In the genomic region with DNA sequence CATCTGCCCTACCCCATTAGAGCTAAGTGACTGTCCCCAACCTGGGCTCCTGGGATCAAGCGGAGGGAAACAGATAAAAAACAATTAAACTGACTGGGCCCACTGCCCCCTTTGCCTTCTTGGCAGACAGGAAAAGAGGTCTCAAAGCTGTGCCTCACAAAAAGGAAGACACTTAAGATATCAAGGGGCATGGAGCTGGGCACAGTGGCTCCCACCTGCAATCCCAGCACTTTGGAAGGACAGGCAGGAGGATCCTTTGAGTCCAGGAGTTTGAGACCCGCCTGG, we compare ENCODE assay signal across 13 cellular contexts.
A peak's percentile ranks its signal among the peaks of the same experiment; 100 is the strongest.
DNase-seq lines count a peak whose midpoint lies in the region; ATAC-seq and TF ChIP-seq lines count a peak whose summit lies in the region.
"Had no signal": no experiment of that assay in that cellular context is flagged by ENCODE, and none has a peak within 500 bp of the region (broad histone marks: within the 10 kb centered on the region; RNA-seq: fewer than 3 reads in every experiment).

No MANE protein-coding gene starts in this region.

- H4K20me1 ChIP-seq in BLaER1 treated with 17β-estradiol and CSF1 and Interleukin-3, amounts not matched to agents 10 nM and 100 nM, result no peaks in the 10 kb centered on the region

- H3K4me3 ChIP-seq in BLaER1 treated with 17β-estradiol and CSF1 and Interleukin-3, amounts not matched to agents 10 nM and 100 nM, result no peak overlapping the region
- H3K4me3 ChIP-seq in HUES6 (ENCODE audit: low read depth, low read length) (no peak overlapping the region), neutrophil (ENCODE audit: low read depth in 1 of 2, low read length in 1 of 2) (peak overlapping the region in 1 of 2 experiments; percentile 39), WERI-Rb-1 (ENCODE audit: low read depth, low read length) (no peak overlapping the region)
- H3K4me3 ChIP-seq: colonic mucosa had no signal

- TF ChIP-seq CTCF in neutrophil (IDR thresholded peaks at IDR 0.05), result no peak
- TF ChIP-seq CTCF in WERI-Rb-1 (IDR thresholded peaks at IDR 0.05; ENCODE audit: low read depth, low read length), result no peak

- peak overlapping the region in 10 of 11 experiments; percentile 19 to 90 (median 81); a peak in 17 of 22 replicates for H3K27ac ChIP-seq in BLaER1 treated with 17β-estradiol and CSF1 and Interleukin-3, amounts not matched to agents 10 nM and 100 nM
- H3K27ac ChIP-seq in HUES6 (ENCODE audit: low read depth, low read length), result 0 out of 2 replicates have a peak overlapping the region, but pooled peaks have one; percentile 32
- peak overlapping the region; percentile 99 for H3K27ac ChIP-seq in neutrophil
- no peak overlapping the region for H3K27ac ChIP-seq in WERI-Rb-1

- ATAC-seq in central memory CD8-positive, alpha-beta T cell (replicated peaks; ENCODE audit: extremely low read depth, poor library complexity, severe bottlenecking), result no peak
- no peak for ATAC-seq in GM18517 (IDR thresholded peaks at IDR 0.05; ENCODE audit: unreplicated experiment)

- H3K9me3 Mint-ChIP-seq in central memory CD8-positive, alpha-beta T cell, result no peaks in the 10 kb centered on the region
- H3K9me3 Mint-ChIP-seq in activated T-helper 2 cell treated with anti-CD3 and anti-CD28 coated beads, Interferon-gamma antibody, Interleukin-2, Interleukin-4, amounts not matched to agents 10 μg/mL and 5 μg/mL and 100 μg/mL, durations not matched to agents 14 hours and 24 hours and 36 hours, result no peaks in the 10 kb centered on the region
- H3K9me3 Mint-ChIP-seq: activated naive CD4-positive, alpha-beta T cell treated with anti-CD3 and anti-CD28 coated beads, Interleukin-2, amount 10 ng/mL, durations not matched to agents 7 days and 5 days; activated T-cell treated with anti-CD3 and anti-CD28 coated beads, Interleukin-2, amount 50 U/mL, for 72 hours; HFFc6; stimulated activated naive B cell treated with anti-CD40 and anti-IgM and Interleukin-4, amounts not matched to agents 10 μg/mL and 1 μg/mL and 100 μg/mL, for 72 hours had no signal

- no peak overlapping the region for H3K4me3 Mint-ChIP-seq in central memory CD8-positive, alpha-beta T cell
- H3K4me3 Mint-ChIP-seq in activated T-helper 2 cell treated with anti-CD3 and anti-CD28 coated beads, Interferon-gamma antibody, Interleukin-2, Interleukin-4, amounts not matched to agents 10 μg/mL and 5 μg/mL and 100 μg/mL, durations not matched to agents 14 hours and 24 hours and 36 hours (ENCODE audit: low read depth), result no peak overlapping the region
- H3K4me3 Mint-ChIP-seq: activated naive CD4-positive, alpha-beta T cell treated with anti-CD3 and anti-CD28 coated beads, Interleukin-2, amount 10 ng/mL, durations not matched to agents 7 days and 5 days had no signal

- peaks cover 41 to 70% (median 53%) of the 10 kb centered on the region in 10 experiments for H3K4me1 ChIP-seq in BLaER1 treated with 17β-estradiol and CSF1 and Interleukin-3, amounts not matched to agents 10 nM and 100 nM
- peaks cover 28% of the 10 kb centered on the region for H3K4me1 ChIP-seq in HUES6 (ENCODE audit: control insufficient read depth, insufficient read depth, low read length)
- peaks cover 50 to 53% of the 10 kb centered on the region in 2 experiments for H3K4me1 ChIP-seq in neutrophil (ENCODE audit: control insufficient read depth in 1 of 2, insufficient read depth in 1 of 2, low read depth in 1 of 2, low read length in 1 of 2)
- H3K4me1 ChIP-seq: colonic mucosa had no signal

- H3K4me2 ChIP-seq in BLaER1 treated with 17β-estradiol and CSF1 and Interleukin-3, amounts not matched to agents 10 nM and 100 nM, result peak overlapping the region in 10 of 11 experiments; percentile 0 to 93 (median 65); a peak in 14 of 22 replicates

- intact Hi-C loops in activated T-helper 2 cell treated with anti-CD3 and anti-CD28 coated beads, Interferon-gamma antibody, Interleukin-2, Interleukin-4, amounts not matched to agents 10 μg/mL and 5 μg/mL and 100 μg/mL, durations not matched to agents 14 hours and 24 hours and 36 hours (cut with micrococcal nuclease), result loop anchor here (1.0 to 5.0 kb wide), 2 partner anchors 77 to 683 kb away; no protein-coding TSS in a partner anchor

- H3K36me3 ChIP-seq in BLaER1 treated with 17β-estradiol and CSF1 and Interleukin-3, amounts not matched to agents 10 nM and 100 nM, result no peaks in the 10 kb centered on the region
- H3K36me3 ChIP-seq in HUES6 (ENCODE audit: control insufficient read depth, insufficient read depth, low read length) (no peaks in the 10 kb centered on the region), neutrophil (no peaks in the 10 kb centered on the region), WERI-Rb-1 (no peaks in the 10 kb centered on the region)
- H3K36me3 ChIP-seq: colonic mucosa had no signal

- no peaks in the 10 kb centered on the region for H3K9me3 ChIP-seq in BLaER1 treated with 17β-estradiol and CSF1 and Interleukin-3, amounts not matched to agents 10 nM and 100 nM (replicated peaks in 1 of 11)
- H3K9me3 ChIP-seq in HUES6 (ENCODE audit: control insufficient read depth, insufficient read depth, low read depth, low read length) (no peaks in the 10 kb centered on the region), neutrophil (no peaks in the 10 kb centered on the region), WERI-Rb-1 (ENCODE audit: severe bottlenecking) (no peaks in the 10 kb centered on the region)
- H3K9me3 ChIP-seq: colonic mucosa had no signal

- H3K27me3 ChIP-seq in BLaER1 treated with 17β-estradiol and CSF1 and Interleukin-3, amounts not matched to agents 10 nM and 100 nM, result no peaks in the 10 kb centered on the region
- H3K27me3 ChIP-seq in HUES6 (ENCODE audit: control insufficient read depth, insufficient read depth, low read length), result no peaks in the 10 kb centered on the region
- no peaks in the 10 kb centered on the region for H3K27me3 ChIP-seq in neutrophil
- H3K27me3 ChIP-seq in WERI-Rb-1 (ENCODE audit: insufficient read depth, low read depth, severe bottlenecking), result no peaks in the 10 kb centered on the region
- H3K27me3 ChIP-seq: colonic mucosa had no signal

- H3K9ac ChIP-seq in BLaER1 treated with 17β-estradiol and CSF1 and Interleukin-3, amounts not matched to agents 10 nM and 100 nM, result peak overlapping the region in 4 of 11 experiments; percentile 3 to 36 (median 18); a peak in 4 of 22 replicates
- no peak overlapping the region for H3K9ac ChIP-seq in HUES6 (ENCODE audit: low read length)

- H3K27me3 Mint-ChIP-seq in central memory CD8-positive, alpha-beta T cell, result peaks cover 20% of the 10 kb centered on the region
- no peaks in the 10 kb centered on the region for H3K27me3 Mint-ChIP-seq in activated T-helper 2 cell treated with anti-CD3 and anti-CD28 coated beads, Interferon-gamma antibody, Interleukin-2, Interleukin-4, amounts not matched to agents 10 μg/mL and 5 μg/mL and 100 μg/mL, durations not matched to agents 14 hours and 24 hours and 36 hours (ENCODE audit: low read depth)

- peak overlapping the region; percentile 85 for H3K27ac Mint-ChIP-seq in central memory CD8-positive, alpha-beta T cell (ENCODE audit: low read depth)
- H3K27ac Mint-ChIP-seq in activated T-helper 2 cell treated with anti-CD3 and anti-CD28 coated beads, Interferon-gamma antibody, Interleukin-2, Interleukin-4, amounts not matched to agents 10 μg/mL and 5 μg/mL and 100 μg/mL, durations not matched to agents 14 hours and 24 hours and 36 hours, result no peak overlapping the region

- no peak for DNase-seq in central memory CD8-positive, alpha-beta T cell (ENCODE audit: low spot score in 2 of 2)
- DNase-seq in WERI-Rb-1, result no peak
- DNase-seq in activated T-helper 2 cell treated with anti-CD3 and anti-CD28 coated beads, Interferon-gamma antibody, Interleukin-2, Interleukin-4, amounts not matched to agents 10 μg/mL and 5 μg/mL and 100 μg/mL, durations not matched to agents 14 hours and 24 hours and 36 hours (ENCODE audit: low spot score), result no peak
- no peak for DNase-seq in NCI-H1417 treated with DMSO at 0.1 percent for 48 hours (lab: John Stamatoyannopoulos, UW)

- H3K4me1 Mint-ChIP-seq in central memory CD8-positive, alpha-beta T cell, result peaks cover 9% of the 10 kb centered on the region
- peaks cover 22% of the 10 kb centered on the region for H3K4me1 Mint-ChIP-seq in activated T-helper 2 cell treated with anti-CD3 and anti-CD28 coated beads, Interferon-gamma antibody, Interleukin-2, Interleukin-4, amounts not matched to agents 10 μg/mL and 5 μg/mL and 100 μg/mL, durations not matched to agents 14 hours and 24 hours and 36 hours (ENCODE audit: low read depth)

- H3K36me3 Mint-ChIP-seq in central memory CD8-positive, alpha-beta T cell (ENCODE audit: insufficient read depth), result peaks cover 3% of the 10 kb centered on the region
- no peaks in the 10 kb centered on the region for H3K36me3 Mint-ChIP-seq in activated T-helper 2 cell treated with anti-CD3 and anti-CD28 coated beads, Interferon-gamma antibody, Interleukin-2, Interleukin-4, amounts not matched to agents 10 μg/mL and 5 μg/mL and 100 μg/mL, durations not matched to agents 14 hours and 24 hours and 36 hours (ENCODE audit: low read depth)
- H3K36me3 Mint-ChIP-seq: activated naive CD4-positive, alpha-beta T cell treated with anti-CD3 and anti-CD28 coated beads, Interleukin-2, amount 10 ng/mL, durations not matched to agents 7 days and 5 days; stimulated activated naive B cell treated with anti-CD40 and anti-IgM and Interleukin-4, amounts not matched to agents 10 μg/mL and 1 μg/mL and 100 μg/mL, for 72 hours had no signal
